Comparison of ENCODE assay signal across 18 cellular contexts in the genomic region with DNA sequence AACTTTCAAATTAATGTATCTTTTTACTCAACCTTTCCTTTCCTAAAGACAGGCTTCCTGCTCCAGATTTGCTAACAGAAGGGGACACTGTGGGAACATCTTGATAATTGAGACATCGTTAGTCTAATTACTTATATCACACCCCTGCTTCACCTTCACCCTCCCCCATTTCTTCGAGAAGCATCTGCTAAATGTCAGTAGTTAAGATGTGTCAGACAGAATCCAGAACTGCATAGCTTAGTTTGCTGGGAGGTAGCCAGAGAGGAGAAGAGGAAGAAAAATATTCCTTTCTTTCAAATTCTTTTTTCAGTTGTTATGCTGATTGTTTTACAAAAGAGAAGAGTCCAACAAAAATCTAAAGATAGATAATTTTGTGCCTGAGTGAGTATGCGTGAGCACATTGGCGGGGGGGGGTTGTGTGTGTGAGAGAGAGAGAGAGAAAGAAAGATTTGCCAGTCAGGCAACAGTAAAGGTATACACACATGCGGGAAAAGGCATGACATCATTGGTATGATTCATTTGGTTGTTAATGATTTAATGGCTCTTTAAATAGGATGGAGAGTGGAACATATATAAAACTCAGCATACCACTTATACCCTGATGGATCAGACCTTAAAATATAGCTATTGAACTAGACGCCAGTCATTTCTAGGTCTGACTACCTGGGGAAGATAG.
DNase-seq lines count a peak whose midpoint lies in the region; ATAC-seq and TF ChIP-seq lines count a peak whose summit lies in the region.
"Had no signal": no experiment of that assay in that cellular context is flagged by ENCODE, and none has a peak within 500 bp of the region (broad histone marks: within the 10 kb centered on the region; RNA-seq: fewer than 3 reads in every experiment).

No MANE protein-coding gene starts in this region.

- peak overlapping the region; percentile 18 for H3K27ac Mint-ChIP-seq in activated T-cell treated with anti-CD3 and anti-CD28 coated beads, Interleukin-2, amount 50 U/mL, for 72 hours
- H3K27ac Mint-ChIP-seq: activated CD4-positive, alpha-beta T cell treated with anti-CD3 and anti-CD28 coated beads, Interleukin-2, amount 10 ng/mL, durations not matched to agents 7 days and 5 days had no signal

- H3K36me3 Mint-ChIP-seq in activated T-cell treated with anti-CD3 and anti-CD28 coated beads, Interleukin-2, amount 50 U/mL, for 72 hours (ENCODE audit: insufficient read depth in 2 of 2), result no peaks in the 10 kb centered on the region
- no peaks in the 10 kb centered on the region for H3K36me3 Mint-ChIP-seq in activated T-cell treated with anti-CD3 and anti-CD28 coated beads, Interleukin-2, amount 50 U/mL, for 4 hours (ENCODE audit: insufficient read depth)

- intact Hi-C loops in left ventricle myocardium inferior (cut with micrococcal nuclease), result no loop called here
- intact Hi-C loops in sigmoid colon (cut with DNase I), result loop anchor here (5.0 kb wide), 1 partner anchor 1119 kb away; no protein-coding TSS in a partner anchor

- no peak for TF ChIP-seq POLR2A in sigmoid colon (IDR thresholded peaks at IDR 0.05)

- TF ChIP-seq CTCF in brain microvascular endothelial cell (IDR thresholded peaks at IDR 0.05; ENCODE audit: low read depth, low read length, missing control alignments), result no peak
- no peak for TF ChIP-seq CTCF in left ventricle myocardium inferior (IDR thresholded peaks at IDR 0.05; ENCODE audit: borderline replicate concordance)
- no peak for TF ChIP-seq CTCF in sigmoid colon (IDR thresholded peaks at IDR 0.05)
- TF ChIP-seq CTCF in GM20000 (IDR thresholded peaks at IDR 0.05; ENCODE audit: extremely low read depth, missing control alignments), result no peak

- H3K27me3 Mint-ChIP-seq in activated T-cell treated with anti-CD3 and anti-CD28 coated beads, Interleukin-2, amount 50 U/mL, for 72 hours (ENCODE audit: low read depth), result no peaks in the 10 kb centered on the region
- H3K27me3 Mint-ChIP-seq in activated T-cell treated with anti-CD3 and anti-CD28 coated beads, Interleukin-2, amount 50 U/mL, for 4 hours (ENCODE audit: low read depth), result no peaks in the 10 kb centered on the region
- H3K27me3 Mint-ChIP-seq: activated CD4-positive, alpha-beta T cell treated with anti-CD3 and anti-CD28 coated beads, Interleukin-2, amount 10 ng/mL, durations not matched to agents 7 days and 5 days had no signal

- in situ Hi-C loops in brain microvascular endothelial cell (cut with HindIII; ENCODE audit: low pct_ligation_motif_present, low sequenced_read_pairs), result loop anchor here (25.0 kb wide), 1 partner anchor 436 kb away; no protein-coding TSS in a partner anchor

- TF ChIP-seq EP300 in sigmoid colon (IDR thresholded peaks at IDR 0.05), result peak; percentile 6 to 93 (median 84)

- H3K4me1 Mint-ChIP-seq in activated T-cell treated with anti-CD3 and anti-CD28 coated beads, Interleukin-2, amount 50 U/mL, for 72 hours (ENCODE audit: low read depth), result no peaks in the 10 kb centered on the region
- H3K4me1 Mint-ChIP-seq in activated T-cell treated with anti-CD3 and anti-CD28 coated beads, Interleukin-2, amount 50 U/mL, for 4 hours (ENCODE audit: low read depth), result no peaks in the 10 kb centered on the region
- H3K4me1 Mint-ChIP-seq: activated CD4-positive, alpha-beta T cell treated with anti-CD3 and anti-CD28 coated beads, Interleukin-2, amount 10 ng/mL, durations not matched to agents 7 days and 5 days had no signal

- no peak overlapping the region for H3K4me3 Mint-ChIP-seq in activated T-cell treated with anti-CD3 and anti-CD28 coated beads, Interleukin-2, amount 50 U/mL, for 72 hours
- H3K4me3 Mint-ChIP-seq in activated T-cell treated with anti-CD3 and anti-CD28 coated beads, Interleukin-2, amount 50 U/mL, for 4 hours, result no peak overlapping the region
- H3K4me3 Mint-ChIP-seq: activated CD4-positive, alpha-beta T cell treated with anti-CD3 and anti-CD28 coated beads, Interleukin-2, amount 10 ng/mL, durations not matched to agents 7 days and 5 days had no signal

- H3K4me1 ChIP-seq in left ventricle myocardium inferior (peaks cover 5% of the 10 kb centered on the region), sigmoid colon (peaks cover 0 to 65% (median 37%) of the 10 kb centered on the region in 4 donors)
- H3K4me1 ChIP-seq: A549, lower lobe of right lung, Peyer's patch, tibial artery had no signal

- H3K36me3 ChIP-seq in brain microvascular endothelial cell (replicated peaks) (no peaks in the 10 kb centered on the region), left ventricle myocardium inferior (no peaks in the 10 kb centered on the region), sigmoid colon (no peaks in the 10 kb centered on the region)
- H3K36me3 ChIP-seq: lower lobe of right lung, Peyer's patch, tibial artery had no signal

- 53 to 60% methylated on average over 6 of the region's 6 CpGs for WGBS in sigmoid colon, 2 donors

- ATAC-seq in activated T-cell treated with anti-CD3 and anti-CD28 coated beads, Interleukin-2, amount 50 U/mL, for 72 hours (replicated peaks in 1 of 2), result no peak
- ATAC-seq in activated T-cell treated with anti-CD3 and anti-CD28 coated beads, Interleukin-2, amount 50 U/mL, for 4 hours, result no peak
- no peak for ATAC-seq in HG03045 (IDR thresholded peaks at IDR 0.05; ENCODE audit: unreplicated experiment)
- ATAC-seq: A549, lower lobe of right lung had no signal

- DNase-seq in activated T-cell treated with anti-CD3 and anti-CD28 coated beads, Interleukin-2, amount 50 U/mL, for 72 hours, result no peak
- DNase-seq in activated T-cell treated with anti-CD3 and anti-CD28 coated beads, Interleukin-2, amount 50 U/mL, for 4 hours, result no peak
- DNase-seq in brain microvascular endothelial cell, result peak; percentile 24
- DNase-seq in left ventricle myocardium inferior, result no peak
- DNase-seq in sigmoid colon, result no peak
- DNase-seq in GM20000 (ENCODE audit: low spot score), result no peak
- no peak for DNase-seq in NCI-H345 (lab: John Stamatoyannopoulos, UW)
- DNase-seq: activated CD4-positive, alpha-beta T cell treated with anti-CD3 and anti-CD28 coated beads, Interleukin-2, amount 10 ng/mL, durations not matched to agents 7 days and 5 days; activated T-cell treated with anti-CD3 and anti-CD28 coated beads, Interleukin-2, amount 50 U/mL, for 48 hours; effector CD8-positive, alpha-beta T cell; lower lobe of right lung; NCI-H1092; NCI-H446 treated with DMSO at 0.1 percent for 48 hours; Peyer's patch; T-helper 2 cell; tibial artery had no signal

- H3K9me3 ChIP-seq in left ventricle myocardium inferior (replicated peaks), result no peaks in the 10 kb centered on the region
- H3K9me3 ChIP-seq in sigmoid colon, result no peaks in the 10 kb centered on the region
- H3K9me3 ChIP-seq: lower lobe of right lung, Peyer's patch, tibial artery had no signal

- no peak overlapping the region for H3K4me3 ChIP-seq in brain microvascular endothelial cell (ENCODE audit: low read depth, low read length)
- H3K4me3 ChIP-seq in left ventricle myocardium inferior, result no peak overlapping the region
- H3K4me3 ChIP-seq in sigmoid colon, result no peak overlapping the region
- H3K4me3 ChIP-seq: A549, lower lobe of right lung, Peyer's patch, tibial artery had no signal

- peaks cover 3 to 8% of the 10 kb centered on the region in 2 donors for H3K9me3 Mint-ChIP-seq in activated T-cell treated with anti-CD3 and anti-CD28 coated beads, Interleukin-2, amount 50 U/mL, for 72 hours
- H3K9me3 Mint-ChIP-seq in activated T-cell treated with anti-CD3 and anti-CD28 coated beads, Interleukin-2, amount 50 U/mL, for 4 hours, result peaks cover 5% of the 10 kb centered on the region

- H3K27ac ChIP-seq in brain microvascular endothelial cell, result no peak overlapping the region
- H3K27ac ChIP-seq in left ventricle myocardium inferior (replicated peaks), result peak overlapping the region; percentile 29
- H3K27ac ChIP-seq in sigmoid colon, result peak overlapping the region; percentile 61 to 85 (median 78)
- H3K27ac ChIP-seq: A549, lower lobe of right lung, tibial artery had no signal

- H3K27me3 ChIP-seq in brain microvascular endothelial cell (replicated peaks) (no peaks in the 10 kb centered on the region), left ventricle myocardium inferior (ENCODE audit: low read depth) (no peaks in the 10 kb centered on the region), sigmoid colon (no peaks in the 10 kb centered on the region)
- H3K27me3 ChIP-seq: Peyer's patch, tibial artery had no signal
